Comparison of ENCODE assay signal across 7 cellular contexts in the genomic region with DNA sequence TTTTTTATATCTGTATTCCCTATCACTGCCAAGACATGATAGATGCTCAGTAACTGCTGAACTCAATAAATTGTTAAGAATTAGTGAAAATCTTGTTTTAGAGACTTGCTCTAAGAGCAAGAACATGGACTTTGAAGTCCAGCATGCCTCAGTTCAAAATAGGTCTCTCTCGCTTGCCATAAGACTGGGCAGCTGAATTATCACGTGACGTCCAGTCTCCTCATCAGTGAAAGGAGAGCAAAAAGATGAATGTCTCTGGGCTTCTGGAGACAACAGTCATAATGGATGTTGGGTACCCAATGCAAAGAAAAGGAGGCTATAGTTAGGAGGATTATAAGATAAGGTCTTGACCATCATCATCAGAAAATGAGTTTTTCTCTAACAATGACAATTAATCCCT.
"Had no signal": no experiment of that assay in that cellular context is flagged by ENCODE, and none has a peak within 500 bp of the region (broad histone marks: within the 10 kb centered on the region; RNA-seq: fewer than 3 reads in every experiment).

No MANE protein-coding gene starts in this region.

- H3K9ac ChIP-seq: GM23248 had no signal

- H3K36me3 ChIP-seq: HAP-1 had no signal

- H2AFZ ChIP-seq: GM23248 had no signal

- H3K27ac ChIP-seq: GM23248 had no signal

- H3K4me1 Mint-ChIP-seq: IgD-negative memory B cell had no signal

- DNase-seq: GM23248, GOT3, H7 had no signal

- H3K4me3 ChIP-seq: GM23248, HAP-1 had no signal

- H3K4me3 Mint-ChIP-seq: IgD-negative memory B cell had no signal

- H3K9me3 ChIP-seq: HAP-1 had no signal

- H3K27ac Mint-ChIP-seq: IgD-negative memory B cell had no signal

- H3K36me3 Mint-ChIP-seq: IgD-negative memory B cell had no signal

- ATAC-seq: HCT116 had no signal

- FAIRE-seq: HTR-8/SVneo had no signal

- H3K9me3 Mint-ChIP-seq: IgD-negative memory B cell had no signal
